ENCODE assay signal across 23 cellular contexts in the genomic region with DNA sequence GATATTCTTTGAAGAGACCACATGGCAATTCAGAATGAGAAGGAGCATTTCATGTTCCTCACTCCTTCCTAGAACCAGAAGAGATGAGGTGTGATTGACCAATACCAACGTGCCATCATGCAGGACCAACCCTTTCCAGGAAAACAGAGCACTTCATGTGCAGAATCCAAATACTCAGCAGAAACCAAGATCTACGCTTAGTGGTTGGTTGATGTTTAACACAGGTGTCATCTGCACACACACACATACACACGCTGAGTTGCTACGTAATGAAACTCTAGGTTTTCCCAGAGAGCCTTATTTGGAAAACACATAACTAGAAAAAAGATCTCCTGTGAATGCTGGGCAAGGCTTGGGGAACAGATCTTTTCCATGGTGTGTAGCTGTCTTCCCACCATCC. TPM values are rescaled to one million over a fixed set of nuclear protein-coding genes. Genes with fewer than 3 reads are reported as not detected.
DNase-seq lines count a peak whose midpoint lies in the region; ATAC-seq and TF ChIP-seq lines count a peak whose summit lies in the region.
"Had no signal": no experiment of that assay in that cellular context is flagged by ENCODE, and none has a peak within 500 bp of the region (broad histone marks: within the 10 kb centered on the region; RNA-seq: fewer than 3 reads in every experiment).

No MANE protein-coding gene starts in this region.

- H3K9me3 ChIP-seq in body of pancreas = no peaks in the 10 kb centered on the region
- H3K9me3 ChIP-seq: SJCRH30, vagina had no signal

- H3K4me1 Mint-ChIP-seq in activated CD4-positive, alpha-beta T cell treated with anti-CD3 and anti-CD28 coated beads for 36 hours = peaks cover 14% of the 10 kb centered on the region
- peaks cover 6% of the 10 kb centered on the region for H3K4me1 Mint-ChIP-seq in stimulated activated effector memory CD8-positive, alpha-beta T cell treated with anti-CD3 and anti-CD28 coated beads, Interleukin-12 subunit alpha, Interleukin-12 subunit beta, amount 100 ng/mL, for 72 hours
- H3K4me1 Mint-ChIP-seq: CD14-positive monocyte had no signal

- no peaks in the 10 kb centered on the region for H3K9me3 Mint-ChIP-seq in activated CD4-positive, alpha-beta T cell treated with anti-CD3 and anti-CD28 coated beads for 36 hours (ENCODE audit: low read depth)
- no peaks in the 10 kb centered on the region for H3K9me3 Mint-ChIP-seq in stimulated activated effector memory CD8-positive, alpha-beta T cell treated with anti-CD3 and anti-CD28 coated beads, Interleukin-12 subunit alpha, Interleukin-12 subunit beta, amount 100 ng/mL, for 72 hours
- H3K9me3 Mint-ChIP-seq: CD14-positive monocyte; naive thymus-derived CD8-positive, alpha-beta T cell; T-cell had no signal

- H3K27me3 ChIP-seq in body of pancreas = no peaks in the 10 kb centered on the region
- H3K27me3 ChIP-seq: dorsolateral prefrontal cortex, SJCRH30, vagina had no signal

- POLR2A ChIA-PET in activated CD4-positive, alpha-beta T cell treated with anti-CD3 and anti-CD28 coated beads for 36 hours (lab: Charles Lee) = no interaction called here

- no peaks in the 10 kb centered on the region for H3K27me3 Mint-ChIP-seq in activated CD4-positive, alpha-beta T cell treated with anti-CD3 and anti-CD28 coated beads for 36 hours
- H3K27me3 Mint-ChIP-seq: naive thymus-derived CD8-positive, alpha-beta T cell; T-cell had no signal

- H3K36me3 Mint-ChIP-seq in activated CD4-positive, alpha-beta T cell treated with anti-CD3 and anti-CD28 coated beads for 36 hours (ENCODE audit: low read depth) = peaks cover 1% of the 10 kb centered on the region
- H3K36me3 Mint-ChIP-seq in stimulated activated effector memory CD8-positive, alpha-beta T cell treated with anti-CD3 and anti-CD28 coated beads, Interleukin-12 subunit alpha, Interleukin-12 subunit beta, amount 100 ng/mL, for 72 hours = no peaks in the 10 kb centered on the region
- H3K36me3 Mint-ChIP-seq: CD14-positive monocyte had no signal

- no peak for DNase-seq in activated CD4-positive, alpha-beta T cell treated with anti-CD3 and anti-CD28 coated beads for 36 hours
- no peak for DNase-seq in activated CD4-positive, alpha-beta T cell treated with anti-CD3 and anti-CD28 coated beads for 1 hour
- peak in 2 of 4 donors; percentile 29 to 60 for DNase-seq in body of pancreas
- peak; percentile 13 for DNase-seq in left kidney (ENCODE audit: low read depth, low spot score)
- no peak for DNase-seq in stimulated activated effector memory CD8-positive, alpha-beta T cell treated with anti-CD3 and anti-CD28 coated beads, Interleukin-12 subunit alpha, Interleukin-12 subunit beta, amount 100 ng/mL, for 72 hours (ENCODE audit: low spot score in 2 of 2)
- no peak for DNase-seq in GM20000 (ENCODE audit: low spot score)
- DNase-seq in NCI-H2029 (lab: John Stamatoyannopoulos, UW) = no peak
- no peak for DNase-seq in hippocampal formation (lab: John Stamatoyannopoulos, UW)
- DNase-seq: activated effector memory CD4-positive, alpha-beta T cell treated with Interleukin-2 at 50 U/mL for 16 hours; activated T-cell treated with anti-CD3 and anti-CD28 coated beads for 4 hours; dorsolateral prefrontal cortex; islet precursor cell; naive thymus-derived CD8-positive, alpha-beta T cell; NCI-H1092; NCI-H187 treated with DMSO at 0.1 percent for 48 hours; NCI-H69; nucleus accumbens; SJCRH30; stimulated activated naive CD4-positive, alpha-beta T cell treated with Interleukin-2 at 50 U/mL for 16 hours; T-cell had no signal

- TF ChIP-seq POLR2A in body of pancreas (IDR thresholded peaks at IDR 0.05) = no peak

- no peak overlapping the region for H3K4me3 ChIP-seq in body of pancreas
- H3K4me3 ChIP-seq: dorsolateral prefrontal cortex, SJCRH30, vagina had no signal

- peaks cover 67% of the 10 kb centered on the region for H3K4me1 ChIP-seq in body of pancreas

- H3K27ac Mint-ChIP-seq in activated CD4-positive, alpha-beta T cell treated with anti-CD3 and anti-CD28 coated beads for 36 hours = no peak overlapping the region
- H3K27ac Mint-ChIP-seq in stimulated activated effector memory CD8-positive, alpha-beta T cell treated with anti-CD3 and anti-CD28 coated beads, Interleukin-12 subunit alpha, Interleukin-12 subunit beta, amount 100 ng/mL, for 72 hours = no peak overlapping the region
- H3K27ac Mint-ChIP-seq: CD14-positive monocyte had no signal

- H3K36me3 ChIP-seq in body of pancreas (replicated peaks in 1 of 2; ENCODE audit: insufficient read depth in 1 of 2, low read depth in 2 of 2) = no peaks in the 10 kb centered on the region
- H3K36me3 ChIP-seq: SJCRH30, vagina had no signal

- peak; percentile 57 for ATAC-seq in activated CD4-positive, alpha-beta T cell treated with anti-CD3 and anti-CD28 coated beads for 36 hours
- ATAC-seq in body of pancreas = peak; percentile 79
- peak; percentile 57 for ATAC-seq in stimulated activated effector memory CD8-positive, alpha-beta T cell treated with anti-CD3 and anti-CD28 coated beads, Interleukin-12 subunit alpha, Interleukin-12 subunit beta, amount 100 ng/mL, for 72 hours
- ATAC-seq: naive thymus-derived CD8-positive, alpha-beta T cell; T-cell had no signal

- no peak for TF ChIP-seq CTCF in body of pancreas (IDR thresholded peaks at IDR 0.05)
- TF ChIP-seq CTCF in GM20000 (IDR thresholded peaks at IDR 0.05; ENCODE audit: extremely low read depth, missing control alignments) = no peak

- intact Hi-C loops in activated CD4-positive, alpha-beta T cell treated with anti-CD3 and anti-CD28 coated beads for 36 hours (cut with DNase I, micrococcal nuclease) = loop anchor here in 1 of 2 experiments (5.0 kb wide), 1 partner anchor 181 kb away; no protein-coding TSS in a partner anchor
- intact Hi-C loops in body of pancreas (cut with DNase I) = no loop called here

- no peak overlapping the region for H3K4me3 Mint-ChIP-seq in activated CD4-positive, alpha-beta T cell treated with anti-CD3 and anti-CD28 coated beads for 36 hours
- no peak overlapping the region for H3K4me3 Mint-ChIP-seq in stimulated activated effector memory CD8-positive, alpha-beta T cell treated with anti-CD3 and anti-CD28 coated beads, Interleukin-12 subunit alpha, Interleukin-12 subunit beta, amount 100 ng/mL, for 72 hours
- H3K4me3 Mint-ChIP-seq: CD14-positive monocyte; naive thymus-derived CD8-positive, alpha-beta T cell; T-cell had no signal

- peak overlapping the region; percentile 62 to 85 (median 77) for H3K27ac ChIP-seq in body of pancreas
- H3K27ac ChIP-seq: 22Rv1, SJCRH30, vagina had no signal

- 24 to 43% methylated on average over 4 of the region's 4 CpGs for WGBS in body of pancreas, 2 donors

- CTCF ChIA-PET in activated CD4-positive, alpha-beta T cell treated with anti-CD3 and anti-CD28 coated beads for 36 hours (lab: Charles Lee) = no interaction called here

RNA-seq across cellular contexts. Expression of a gene that starts 21.1 kb away (rescaled TPM):
- 10 to 100 TPM; 30.9 to 36.3 TPM for total RNA-seq in activated CD4-positive, alpha-beta T cell treated with anti-CD3 and anti-CD28 coated beads for 36 hours
- 10 to 100 TPM; 28.0 to 45.1 TPM for total RNA-seq in body of pancreas
